Comparison of ENCODE assay signal across 10 cellular contexts in the genomic region with DNA sequence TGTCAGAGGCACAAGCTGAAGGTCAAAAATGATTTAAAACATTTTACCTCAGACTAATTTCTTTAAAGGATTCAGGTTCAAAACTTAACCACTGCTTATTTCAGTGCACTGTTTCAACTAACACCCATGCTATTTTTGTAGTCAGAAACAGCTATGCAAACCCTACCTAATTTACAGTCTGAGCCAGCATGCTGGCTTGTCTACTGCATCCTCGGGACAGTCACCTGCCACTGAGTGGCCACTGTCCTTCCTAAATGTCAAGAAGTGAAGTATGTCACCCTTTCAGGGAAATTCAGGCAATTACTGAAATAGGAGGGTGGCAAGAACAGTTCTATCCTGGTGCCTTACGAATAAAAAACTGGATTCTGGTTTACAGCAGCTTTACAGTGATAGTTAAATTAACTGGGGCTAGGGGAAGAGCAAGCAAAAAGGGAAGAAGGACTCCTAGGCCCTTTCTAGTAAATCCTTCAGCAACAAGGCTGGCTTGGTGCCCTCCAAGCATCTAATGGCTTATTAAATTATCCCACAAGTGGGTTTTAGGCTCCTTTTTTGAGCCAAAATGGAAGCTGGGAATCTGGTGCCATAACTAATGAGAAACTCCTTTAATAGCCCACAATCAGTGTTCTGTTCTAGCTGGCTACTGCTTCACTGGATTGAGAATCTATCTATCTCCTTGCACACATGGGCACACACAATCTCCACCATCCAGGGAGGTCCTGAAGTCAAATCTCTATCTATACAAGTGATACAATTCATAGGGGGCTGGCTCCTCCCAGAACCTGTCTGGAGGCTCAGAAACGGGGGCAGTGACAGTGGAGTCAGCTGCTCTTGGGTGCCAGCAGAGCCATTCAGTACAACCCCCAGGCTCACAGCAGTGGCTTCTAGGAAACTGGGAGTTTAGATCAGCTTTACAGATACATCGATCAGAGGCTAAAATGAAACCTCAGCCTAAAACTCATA. TPM values are rescaled to one million over a fixed set of nuclear protein-coding genes. Genes with fewer than 3 reads are reported as not detected.
DNase-seq lines count a peak whose midpoint lies in the region; ATAC-seq, FAIRE-seq and TF ChIP-seq lines count a peak whose summit lies in the region.
"Had no signal": no experiment of that assay in that cellular context is flagged by ENCODE, and none has a peak within 500 bp of the region (broad histone marks: within the 10 kb centered on the region; RNA-seq: fewer than 3 reads in every experiment).

No MANE protein-coding gene starts in this region.

- DNase-seq in activated effector memory CD4-positive, alpha-beta T cell treated with anti-CD3 and anti-CD28 coated beads, Interleukin-2, amount 50 U/mL, for 16 hours, result peak; percentile 45
- DNase-seq in activated effector memory CD4-positive, alpha-beta T cell treated with Interleukin-2 at 50 U/mL for 16 hours, result no peak
- DNase-seq in HepG2 (ENCODE audit: low spot score) (no peak), testis (peak; percentile 76), NCI-H1436 (lab: John Stamatoyannopoulos, UW) (no peak), GM03348 (ENCODE audit: low spot score) (no peak)

- no peaks in the 10 kb centered on the region for H3K27me3 ChIP-seq in HepG2 (ENCODE audit: control insufficient read depth in 1 of 2, insufficient read depth in 2 of 2, low read length in 2 of 2)
- no peaks in the 10 kb centered on the region for H3K27me3 ChIP-seq in testis
- H3K27me3 ChIP-seq: tibial artery had no signal

- FAIRE-seq in HepG2 (lab: Jason Lieb, UNC), result no peak
- FAIRE-seq: keratinocyte had no signal

- peaks cover 34% of the 10 kb centered on the region for H3K4me1 Mint-ChIP-seq in activated T-helper 17 cell treated with anti-CD3 and anti-CD28 coated beads, Interleukin-2, amount 50 U/mL, for 72 hours

- no peak overlapping the region for H3K4me3 Mint-ChIP-seq in activated T-helper 17 cell treated with anti-CD3 and anti-CD28 coated beads, Interleukin-2, amount 50 U/mL, for 72 hours

- H3K27me3 Mint-ChIP-seq in activated T-helper 17 cell treated with anti-CD3 and anti-CD28 coated beads, Interleukin-2, amount 50 U/mL, for 72 hours, result no peaks in the 10 kb centered on the region

- no peaks in the 10 kb centered on the region for H3K9me3 Mint-ChIP-seq in activated T-helper 17 cell treated with anti-CD3 and anti-CD28 coated beads, Interleukin-2, amount 50 U/mL, for 72 hours

- TSS peak; percentile 36 for BruUV-seq in HepG2 (replicated peaks; lab: Mats Ljungman, UMichigan)

- H4K20me1 ChIP-seq in HepG2 (ENCODE audit: insufficient read depth, low read length), result 0 out of 2 replicates have a peak, but pooled peaks cover 10% of the 10 kb centered on the region

- H3K27ac ChIP-seq in HepG2 (ENCODE audit: extremely low read length, insufficient read depth, low read length) (no peak overlapping the region), testis (peak overlapping the region in 1 of 2 donors; percentile 56)
- H3K27ac ChIP-seq: tibial artery had no signal

- CTCF ChIA-PET in HepG2 (lab: Yijun Ruan, JAX; ENCODE audit: low intra/inter-chr PET ratio, low total read pairs), result no interaction called here

- no peak overlapping the region for H3K4me3 ChIP-seq in HepG2 (replicated peaks in 1 of 3; ENCODE audit: insufficient read depth in 1 of 3, low read depth in 2 of 3, low read length in 3 of 3)
- no peak overlapping the region for H3K4me3 ChIP-seq in testis
- H3K4me3 ChIP-seq: tibial artery had no signal

- POLR2A ChIA-PET in HepG2 (lab: Yijun Ruan, JAX), result interaction anchor here (0.6 kb wide), 1 partner anchor 160 kb away, joined by 4 read pairs; no protein-coding TSS in a partner anchor

- H2AFZ ChIP-seq in HepG2 (ENCODE audit: low read length), result no peak overlapping the region

- peak overlapping the region; percentile 19 for H3K27ac Mint-ChIP-seq in activated T-helper 17 cell treated with anti-CD3 and anti-CD28 coated beads, Interleukin-2, amount 50 U/mL, for 72 hours

- in situ Hi-C loops in HepG2 (cut with HindIII; ENCODE audit: extremely low pct_ligation_motif_present, low pct_unique_long_range_greater_than_20kb), result no loop called here

- H3K36me3 ChIP-seq in HepG2 (replicated peaks in 1 of 2; ENCODE audit: control insufficient read depth in 1 of 2, insufficient read depth in 2 of 2, low read length in 2 of 2), result peaks cover 41 to 87% of the 10 kb centered on the region in 2 experiments
- no peaks in the 10 kb centered on the region for H3K36me3 ChIP-seq in testis (ENCODE audit: low read depth, missing control alignments)

- H3K79me2 ChIP-seq in HepG2 (ENCODE audit: insufficient read depth, low read length), result no peaks in the 10 kb centered on the region

- H3K4me2 ChIP-seq in HepG2 (ENCODE audit: low read depth, low read length), result no peak overlapping the region

- 100% methylated on average over 2 of the region's 4 CpGs for WGBS in HepG2 (ENCODE audit: low lambda C conversion rate)
- 70 to 73% methylated on average over 4 of the region's 4 CpGs for WGBS in testis, 2 donors

- TF ChIP-seq RAD21 in HepG2 (CRISPR knock-in tag; IDR thresholded peaks at IDR 0.05), result no peak

- TF ChIP-seq EP300 in HepG2 (IDR thresholded peaks at IDR 0.05; ENCODE audit: low read depth in 2 of 2, low read length in 2 of 2), result no peak
- TF ChIP-seq EP300 in HepG2 (CRISPR knock-in tag; IDR thresholded peaks at IDR 0.05; ENCODE audit: borderline replicate concordance), result no peak

- TF ChIP-seq POLR2A in HepG2 (IDR thresholded peaks at IDR 0.05; ENCODE audit: insufficient read depth in 1 of 2, low read depth in 2 of 2, low read length in 2 of 2) (no peak), testis (IDR thresholded peaks at IDR 0.05) (no peak)

- ATAC-seq in activated T-helper 17 cell treated with anti-CD3 and anti-CD28 coated beads, Interleukin-2, amount 50 U/mL, for 72 hours (replicated peaks), result no peak
- no peak for ATAC-seq in HepG2
- no peak for ATAC-seq in GM19351 (IDR thresholded peaks at IDR 0.05; ENCODE audit: unreplicated experiment)

- H3K4me1 ChIP-seq in HepG2 (ENCODE audit: insufficient read depth, low read length) (no peaks in the 10 kb centered on the region), testis (peaks cover 41% of the 10 kb centered on the region)

- H3K36me3 Mint-ChIP-seq in activated T-helper 17 cell treated with anti-CD3 and anti-CD28 coated beads, Interleukin-2, amount 50 U/mL, for 72 hours (ENCODE audit: low read depth), result peaks cover 78% of the 10 kb centered on the region

- H3K9ac ChIP-seq in HepG2 (ENCODE audit: insufficient read depth, low read depth, low read length), result no peak overlapping the region

- intact Hi-C loops in HepG2 (cut with micrococcal nuclease; ENCODE audit: unreplicated experiment), result no loop called here
- intact Hi-C loops in testis (cut with DNase I; ENCODE audit: low total_unique reads), result loop anchor here (5.0 kb wide), 1 partner anchor 52 kb away; no protein-coding TSS in a partner anchor

- TF ChIP-seq CTCF in HepG2 (CRISPR knock-in tag; IDR thresholded peaks at IDR 0.05) (no peak), testis (IDR thresholded peaks at IDR 0.05) (no peak)

- no peaks in the 10 kb centered on the region for H3K9me3 ChIP-seq in HepG2 (ENCODE audit: low read length)
- H3K9me3 ChIP-seq in testis, result no peaks in the 10 kb centered on the region
- H3K9me3 ChIP-seq: tibial artery had no signal

TF ChIP-seq in HepG2, 621 proteins besides CTCF, POLR2A, EP300 and RAD21:
- TF ChIP-seq THAP11 (CRISPR knock-in tag; IDR thresholded peaks at IDR 0.05) (no peak), MBD4 (IDR thresholded peaks at IDR 0.05; ENCODE audit: borderline replicate concordance, low read length) (no peak), ZNF724P (CRISPR knock-in tag; IDR thresholded peaks at IDR 0.05; ENCODE audit: borderline replicate concordance) (no peak), SALL2 (CRISPR knock-in tag; IDR thresholded peaks at IDR 0.05) (no peak), CBX2 (IDR thresholded peaks at IDR 0.05; ENCODE audit: low read depth, low read length) (no peak), CBX2 (CRISPR knock-in tag; IDR thresholded peaks at IDR 0.05; ENCODE audit: low read depth) (no peak)

RNA-seq across cellular contexts. Expression of a gene that starts 43.4 kb away (rescaled TPM):
- total RNA-seq in activated T-helper 17 cell treated with anti-CD3 and anti-CD28 coated beads, Interleukin-2, amount 50 U/mL, for 72 hours, result 10 to 100 TPM in 1 of 2 donors, 1 to 10 TPM in 1; 8.5 to 12.1 TPM
- total RNA-seq in HepG2 (2016; rRNA removed; fragmentation: Illumina TruSeq; extraction: Trizol) (6.8 and 6.9 TPM in 2 replicates), testis (10 to 100 TPM; 36.9 to 38.1 TPM)
- 3.0 and 4.5 TPM in 2 replicates for total RNA-seq in HepG2 (2016; cell fraction: cytosol; rRNA removed; fragmentation: Illumina TruSeq; extraction: Trizol; ENCODE audit: low read depth)
- 5.3 and 6.3 TPM in 2 replicates for total RNA-seq in HepG2 (2016; cell fraction: insoluble cytoplasmic fraction; rRNA removed; fragmentation: Illumina TruSeq; extraction: Trizol)
- 8.1 and 8.8 TPM in 2 replicates for total RNA-seq in HepG2 (2016; cell fraction: membrane; rRNA removed; fragmentation: Illumina TruSeq; extraction: Trizol)
- 3.3 and 4.2 TPM in 2 replicates for total RNA-seq in HepG2 (2016; cell fraction: nucleus; rRNA removed; fragmentation: Illumina TruSeq; extraction: Trizol)
- polyA plus RNA-seq in HepG2 (2011; rRNA removed) (6.8 and 7.1 TPM in 2 replicates), testis (ENCODE audit: insufficient read depth, low read depth, low replicate concordance) (22.0 TPM)
- polyA plus RNA-seq in HepG2 (2011; cell fraction: cytosol; rRNA removed), result 5.9 and 7.0 TPM in 2 replicates
- 6.3 and 7.7 TPM in 2 replicates for polyA plus RNA-seq in HepG2 (2011; cell fraction: nucleus; rRNA removed)
- 5.1 and 9.2 TPM in 2 replicates for polyA plus RNA-seq in HepG2 (2012)
- polyA plus RNA-seq in HepG2 (2016; cell fraction: cytosol; fragmentation: Illumina TruSeq; extraction: Trizol; ENCODE audit: low read depth), result 0.99 and 1.3 TPM in 2 replicates
- polyA plus RNA-seq in HepG2 (2016; cell fraction: insoluble cytoplasmic fraction; fragmentation: Illumina TruSeq; extraction: Trizol; ENCODE audit: low read depth), result 7.6 and 9.1 TPM in 2 replicates
- 5.2 and 5.7 TPM in 2 replicates for polyA plus RNA-seq in HepG2 (2016; cell fraction: membrane; fragmentation: Illumina TruSeq; extraction: Trizol; ENCODE audit: low read depth)
- polyA plus RNA-seq in HepG2 (2016; cell fraction: nucleus; fragmentation: Illumina TruSeq; extraction: Trizol; ENCODE audit: insufficient read depth, low read depth), result 8.8 and 9.8 TPM in 2 replicates
- polyA minus RNA-seq in HepG2 (2011; rRNA and poly(A)+ RNA removed; ENCODE audit: low replicate concordance), result 2.2 and 11.4 TPM in 2 replicates
- polyA minus RNA-seq in HepG2 (2011; cell fraction: cytosol; rRNA and poly(A)+ RNA removed), result 6.2 and 6.9 TPM in 2 replicates
- 3.3 and 3.9 TPM in 2 replicates for polyA minus RNA-seq in HepG2 (2011; cell fraction: nucleus; rRNA and poly(A)+ RNA removed)

Comparison
In these comparisons a context has a peak if more than half of its experiments do, and no peak if none do; other contexts are left out.
1. DNase-seq: peak in activated effector memory CD4-positive, alpha-beta T cell treated with anti-CD3 and anti-CD28 coated beads, Interleukin-2, amount 50 U/mL, for 16 hours (single experiment) and testis (single experiment); none in activated effector memory CD4-positive, alpha-beta T cell treated with Interleukin-2 at 50 U/mL for 16 hours (single experiment), HepG2 (single experiment), NCI-H1436 (single experiment) and GM03348 (single experiment).